Comparison of ENCODE assay signal across 8 cellular contexts in genomic region chr2:98702127-98702802, GRCh38. TPM values are rescaled to one million over a fixed set of nuclear protein-coding genes. Genes with fewer than 3 reads are reported as not detected.
DNase-seq lines count a peak whose midpoint lies in the region; TF ChIP-seq lines count a peak whose summit lies in the region.

No MANE protein-coding gene starts in this region.

- H3K4me3 Mint-ChIP-seq in endodermal cell, result no peak overlapping the region

- no peaks in the 10 kb centered on the region for H3K9me3 ChIP-seq in osteoblast (ENCODE audit: low read depth, low read length)
- H3K9me3 ChIP-seq in endodermal cell (ENCODE audit: control insufficient read depth, low read length), result no peaks in the 10 kb centered on the region
- H3K9me3 ChIP-seq in MM.1S (replicated peaks; ENCODE audit: insufficient read depth, low read length), result no peaks in the 10 kb centered on the region

- peak overlapping the region; percentile 43 for H3K4me2 ChIP-seq in osteoblast (ENCODE audit: insufficient read depth, low read length)
- no peak overlapping the region for H3K4me2 ChIP-seq in MM.1S (ENCODE audit: low read depth, low read length)

- H3K4me1 ChIP-seq in osteoblast (ENCODE audit: insufficient read depth, low read length), result no peaks in the 10 kb centered on the region
- no peaks in the 10 kb centered on the region for H3K4me1 ChIP-seq in endodermal cell (ENCODE audit: control insufficient read depth, insufficient read depth, low read length)
- H3K4me1 ChIP-seq in MM.1S (ENCODE audit: low read length), result no peaks in the 10 kb centered on the region

- H3K9me2 ChIP-seq in MM.1S (replicated peaks; ENCODE audit: insufficient read depth, low read length), result no peaks in the 10 kb centered on the region

- H4K20me1 ChIP-seq in osteoblast (ENCODE audit: insufficient read depth, low read length) (no peaks in the 10 kb centered on the region), MM.1S (ENCODE audit: insufficient read depth, low read length) (no peaks in the 10 kb centered on the region)

- H3K27me3 ChIP-seq in osteoblast (ENCODE audit: insufficient read depth, low read length) (peaks cover 3% of the 10 kb centered on the region), endodermal cell (ENCODE audit: control insufficient read depth, insufficient read depth, low read length, poor library complexity, severe bottlenecking) (no peaks in the 10 kb centered on the region), MM.1S (replicated peaks; ENCODE audit: insufficient read depth, low read length) (no peaks in the 10 kb centered on the region)

- TF ChIP-seq CTCF in C4-2B (conservative IDR thresholded peaks at IDR 0.05) (no peak), osteoblast (IDR thresholded peaks at IDR 0.05; ENCODE audit: extremely low read depth, low read depth, low read length) (no peak), endodermal cell (conservative IDR thresholded peaks at IDR 0.05) (no peak), MM.1S (IDR thresholded peaks at IDR 0.05; ENCODE audit: low read length) (no peak)

- H3K79me2 ChIP-seq in osteoblast (ENCODE audit: insufficient read depth, low read length) (no peaks in the 10 kb centered on the region), MM.1S (ENCODE audit: low read length) (no peaks in the 10 kb centered on the region)

- H3K9ac ChIP-seq in endodermal cell (ENCODE audit: extremely low read depth, low read length, poor library complexity, severe bottlenecking), result no peak overlapping the region
- H3K9ac ChIP-seq in MM.1S (ENCODE audit: low read length), result no peak overlapping the region

- H3K27ac Mint-ChIP-seq in endodermal cell, result no peak overlapping the region

- H3K9me3 Mint-ChIP-seq in endodermal cell, result no peaks in the 10 kb centered on the region

- H3K27me3 Mint-ChIP-seq in endodermal cell (ENCODE audit: insufficient read depth), result peaks cover 2% of the 10 kb centered on the region

- H3K4me3 ChIP-seq in osteoblast (ENCODE audit: insufficient read depth, low read length) (no peak overlapping the region), endodermal cell (ENCODE audit: low read length) (no peak overlapping the region), MM.1S (ENCODE audit: low read length) (no peak overlapping the region)

- peak; percentile 31 to 72 for DNase-seq in NCI-H526 (lab: John Stamatoyannopoulos, UW)
- peak; percentile 56 for DNase-seq in globus pallidus (ENCODE audit: low spot score)
- DNase-seq in osteoblast (ENCODE audit: insufficient read length, low spot score, missing footprints), result no peak
- DNase-seq in endodermal cell, result no peak
- no peak for DNase-seq in MM.1S
- no peak for DNase-seq in GM03348 (ENCODE audit: low spot score)
- DNase-seq in H4 (ENCODE audit: low spot score), result no peak

- H3K36me3 Mint-ChIP-seq in endodermal cell (ENCODE audit: low read depth), result no peaks in the 10 kb centered on the region

- H3K4me1 Mint-ChIP-seq in endodermal cell, result peaks cover 5% of the 10 kb centered on the region

- H3K27ac ChIP-seq in C4-2B (peak overlapping the region; percentile 53), osteoblast (ENCODE audit: low read depth, low read length) (no peak overlapping the region), endodermal cell (ENCODE audit: low read depth, low read length) (no peak overlapping the region), MM.1S (ENCODE audit: low read length) (no peak overlapping the region)

- H3K36me3 ChIP-seq in osteoblast (ENCODE audit: insufficient read depth, low read length) (no peaks in the 10 kb centered on the region), endodermal cell (ENCODE audit: control insufficient read depth, insufficient read depth, low read length) (no peaks in the 10 kb centered on the region), MM.1S (replicated peaks; ENCODE audit: insufficient read depth, low read length) (no peaks in the 10 kb centered on the region)

- H2AFZ ChIP-seq in osteoblast (ENCODE audit: low read length) (peak overlapping the region; percentile 29), MM.1S (ENCODE audit: low read length) (no peak overlapping the region)

- no peaks in the 10 kb centered on the region for H3F3A ChIP-seq in MM.1S (ENCODE audit: insufficient read depth, low read length)

- 85 to 92% methylated on average over 7 to 8 of the region's 8 CpGs for WGBS in endodermal cell (ENCODE audit: insufficient coverage in 1 of 2, insufficient read length in 1 of 2), 2 experiments

RNA-seq across cellular contexts. Expression of gene MGAT4A, which starts 28.7 kb away (rescaled TPM):
- total RNA-seq in osteoblast, result under 0.01 and 0.36 TPM in 2 replicates
- total RNA-seq in endodermal cell, result 10 to 100 TPM in 1 of 2 donors, 1 to 10 TPM in 1; 8.2 to 11.1 TPM
- polyA plus RNA-seq in endodermal cell (2013, experiment 1 of 2), result 6.7 TPM
- polyA plus RNA-seq in endodermal cell (2013, experiment 2 of 2), result 6.0 TPM
- total RNA-seq in H4 (2014; rRNA removed; shearing (Covaris generic)), result 5.2 and 5.6 TPM in 2 replicates

Comparison
In these comparisons a context has a peak if more than half of its experiments do, and no peak if none do; other contexts are left out.
1. DNase-seq: peak in NCI-H526 (2 of 2) and globus pallidus (single experiment); none in osteoblast (single experiment), endodermal cell (single experiment), MM.1S (single experiment), GM03348 (single experiment) and H4 (single experiment).